ENCODE assay signal across 1 cellular context in the genomic region with DNA sequence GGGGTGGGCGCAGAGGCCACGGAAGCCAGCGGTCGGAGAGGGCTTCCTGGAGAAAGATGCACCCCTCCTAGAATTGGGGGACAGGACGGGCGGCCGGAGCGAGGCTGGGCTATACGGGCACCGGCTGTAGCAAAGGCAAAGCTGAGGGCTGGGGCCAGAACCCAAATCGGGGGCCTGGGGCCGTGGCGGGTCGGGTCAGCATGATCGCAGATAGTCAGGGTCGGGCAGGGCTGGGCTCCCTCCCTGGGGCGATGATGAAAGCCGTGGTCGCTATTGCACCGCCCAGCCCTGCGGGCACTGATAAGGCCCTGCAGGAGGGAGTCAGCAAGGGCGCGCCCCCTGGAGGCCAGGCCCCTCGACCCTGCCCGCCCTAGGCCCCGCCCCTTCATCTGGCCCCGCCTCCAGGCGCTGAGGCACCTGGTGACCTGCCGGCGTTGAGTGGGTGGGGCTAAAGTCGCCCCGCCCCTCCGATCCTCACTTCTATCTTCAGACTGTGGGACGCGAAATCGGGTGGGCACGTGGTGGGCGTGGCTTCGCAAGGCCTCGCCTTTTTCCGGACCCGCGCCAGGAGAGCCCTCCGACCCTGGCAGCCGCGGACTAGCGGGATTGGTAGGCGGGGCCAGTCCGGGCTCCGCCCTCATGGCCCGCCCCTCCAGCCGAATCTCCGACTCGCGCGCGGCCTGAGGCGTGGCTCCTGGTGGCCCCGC.
TF ChIP-seq lines count a peak whose summit lies in the region.

No MANE protein-coding gene starts in this region.

TF ChIP-seq in GM12878, 131 proteins besides CTCF, POLR2A, EP300 and RAD21 (continued from another document):
- no peak for TF ChIP-seq YY1 (IDR thresholded peaks at IDR 0.05; ENCODE audit: low read depth, low read length)
- no peak for TF ChIP-seq ATF7 (IDR thresholded peaks at IDR 0.05; ENCODE audit: low read depth)
- TF ChIP-seq GABPA (IDR thresholded peaks at IDR 0.05; ENCODE audit: low read depth): no peak
- TF ChIP-seq, protein P1, sequence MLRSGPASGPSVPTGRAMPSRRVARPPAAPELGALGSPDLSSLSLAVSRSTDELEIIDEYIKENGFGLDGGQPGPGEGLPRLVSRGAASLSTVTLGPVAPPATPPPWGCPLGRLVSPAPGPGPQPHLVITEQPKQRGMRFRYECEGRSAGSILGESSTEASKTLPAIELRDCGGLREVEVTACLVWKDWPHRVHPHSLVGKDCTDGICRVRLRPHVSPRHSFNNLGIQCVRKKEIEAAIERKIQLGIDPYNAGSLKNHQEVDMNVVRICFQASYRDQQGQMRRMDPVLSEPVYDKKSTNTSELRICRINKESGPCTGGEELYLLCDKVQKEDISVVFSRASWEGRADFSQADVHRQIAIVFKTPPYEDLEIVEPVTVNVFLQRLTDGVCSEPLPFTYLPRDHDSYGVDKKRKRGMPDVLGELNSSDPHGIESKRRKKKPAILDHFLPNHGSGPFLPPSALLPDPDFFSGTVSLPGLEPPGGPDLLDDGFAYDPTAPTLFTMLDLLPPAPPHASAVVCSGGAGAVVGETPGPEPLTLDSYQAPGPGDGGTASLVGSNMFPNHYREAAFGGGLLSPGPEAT (IDR thresholded peaks at IDR 0.05; ENCODE audit: low read depth): no peak
- TF ChIP-seq IRF5 (IDR thresholded peaks at IDR 0.05; ENCODE audit: borderline replicate concordance): no peak
- no peak for TF ChIP-seq RELA (IDR thresholded peaks at IDR 0.05; ENCODE audit: borderline replicate concordance, partially characterized antibody)
- no peak; the same call in 2 of the 3 replicates for TF ChIP-seq POU2F2 (IDR thresholded peaks at IDR 0.05; ENCODE audit: borderline replicate concordance, low read depth, low read length)
- TF ChIP-seq, protein P2, sequence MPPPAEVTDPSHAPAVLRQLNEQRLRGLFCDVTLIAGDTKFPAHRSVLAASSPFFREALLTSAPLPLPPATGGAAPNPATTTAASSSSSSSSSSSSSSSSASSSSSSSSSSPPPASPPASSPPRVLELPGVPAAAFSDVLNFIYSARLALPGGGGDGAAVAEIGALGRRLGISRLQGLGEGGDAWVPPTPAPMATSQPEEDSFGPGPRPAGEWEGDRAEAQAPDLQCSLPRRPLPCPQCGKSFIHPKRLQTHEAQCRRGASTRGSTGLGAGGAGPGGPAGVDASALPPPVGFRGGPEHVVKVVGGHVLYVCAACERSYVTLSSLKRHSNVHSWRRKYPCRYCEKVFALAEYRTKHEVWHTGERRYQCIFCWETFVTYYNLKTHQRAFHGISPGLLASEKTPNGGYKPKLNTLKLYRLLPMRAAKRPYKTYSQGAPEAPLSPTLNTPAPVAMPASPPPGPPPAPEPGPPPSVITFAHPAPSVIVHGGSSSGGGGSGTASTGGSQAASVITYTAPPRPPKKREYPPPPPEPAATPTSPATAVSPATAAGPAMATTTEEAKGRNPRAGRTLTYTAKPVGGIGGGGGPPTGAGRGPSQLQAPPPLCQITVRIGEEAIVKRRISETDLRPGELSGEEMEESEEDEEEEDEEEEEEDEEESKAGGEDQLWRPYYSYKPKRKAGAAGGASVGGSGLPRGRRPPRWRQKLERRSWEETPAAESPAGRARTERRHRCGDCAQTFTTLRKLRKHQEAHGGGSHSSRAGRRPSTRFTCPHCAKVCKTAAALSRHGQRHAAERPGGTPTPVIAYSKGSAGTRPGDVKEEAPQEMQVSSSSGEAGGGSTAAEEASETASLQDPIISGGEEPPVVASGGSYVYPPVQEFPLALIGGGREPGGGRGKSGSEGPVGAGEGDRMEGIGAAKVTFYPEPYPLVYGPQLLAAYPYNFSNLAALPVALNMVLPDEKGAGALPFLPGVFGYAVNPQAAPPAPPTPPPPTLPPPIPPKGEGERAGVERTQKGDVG (CRISPR knock-in tag; IDR thresholded peaks at IDR 0.05): no peak
- peak; percentile 2; the same call in 1 of the 2 replicates for TF ChIP-seq TAF1 (IDR thresholded peaks at IDR 0.05; ENCODE audit: borderline replicate concordance, low read depth, low read length)
- TF ChIP-seq SREBF1 (IDR thresholded peaks at IDR 0.05; ENCODE audit: low read length): no peak
- TF ChIP-seq STAT1 (conservative IDR thresholded peaks at IDR 0.05): no peak
- TF ChIP-seq NBN (IDR thresholded peaks at IDR 0.05): no peak
- TF ChIP-seq SUPT20H (IDR thresholded peaks at IDR 0.05; ENCODE audit: borderline replicate concordance, control insufficient read depth, low read depth, low read length): no peak
- TF ChIP-seq RBBP5 (conservative IDR thresholded peaks at IDR 0.05): no peak
- TF ChIP-seq FOS (IDR thresholded peaks at IDR 0.05; ENCODE audit: borderline replicate concordance, extremely low read depth, insufficient read length): no peak
- TF ChIP-seq, protein P3, sequence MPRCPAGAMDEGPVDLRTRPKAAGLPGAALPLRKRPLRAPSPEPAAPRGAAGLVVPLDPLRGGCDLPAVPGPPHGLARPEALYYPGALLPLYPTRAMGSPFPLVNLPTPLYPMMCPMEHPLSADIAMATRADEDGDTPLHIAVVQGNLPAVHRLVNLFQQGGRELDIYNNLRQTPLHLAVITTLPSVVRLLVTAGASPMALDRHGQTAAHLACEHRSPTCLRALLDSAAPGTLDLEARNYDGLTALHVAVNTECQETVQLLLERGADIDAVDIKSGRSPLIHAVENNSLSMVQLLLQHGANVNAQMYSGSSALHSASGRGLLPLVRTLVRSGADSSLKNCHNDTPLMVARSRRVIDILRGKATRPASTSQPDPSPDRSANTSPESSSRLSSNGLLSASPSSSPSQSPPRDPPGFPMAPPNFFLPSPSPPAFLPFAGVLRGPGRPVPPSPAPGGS (IDR thresholded peaks at IDR 0.05; ENCODE audit: borderline replicate concordance, insufficient read depth, low read depth, low read length, poor library complexity, severe bottlenecking): no peak
- no peak for TF ChIP-seq FOXM1 (IDR thresholded peaks at IDR 0.05; ENCODE audit: low read depth, low read length)
- peak; percentile 67 for TF ChIP-seq ZBTB40 (IDR thresholded peaks at IDR 0.05; ENCODE audit: borderline replicate concordance)
- no peak for TF ChIP-seq CBX3 (IDR thresholded peaks at IDR 0.05; ENCODE audit: borderline replicate concordance, low read depth)
- no peak for TF ChIP-seq SPI1 (IDR thresholded peaks at IDR 0.05; ENCODE audit: borderline replicate concordance, insufficient read depth, low read depth, low read length)
- no peak for TF ChIP-seq RFX5 (IDR thresholded peaks at IDR 0.05; ENCODE audit: low read depth, low read length)
- no peak for TF ChIP-seq KDM1A (IDR thresholded peaks at IDR 0.05; ENCODE audit: borderline replicate concordance)
- no peak for TF ChIP-seq TCF3 (IDR thresholded peaks at IDR 0.05; ENCODE audit: borderline replicate concordance, insufficient read depth, low read depth, low read length)
